ENCODE assay signal across 8 cellular contexts in genomic region chr14:20413785-20414117, GRCh38. TPM values are rescaled to one million over a fixed set of nuclear protein-coding genes. Genes with fewer than 3 reads are reported as not detected.
A peak's percentile ranks its signal among the peaks of the same experiment; 100 is the strongest.
DNase-seq lines count a peak whose midpoint lies in the region; ATAC-seq and TF ChIP-seq lines count a peak whose summit lies in the region.

No MANE protein-coding gene starts in this region.

- H3K4me1 ChIP-seq in HEK293 (ENCODE audit: control insufficient read depth, insufficient read depth, low read length): peaks cover 16% of the 10 kb centered on the region
- peaks cover 37% of the 10 kb centered on the region for H3K4me1 ChIP-seq in PC-3 (ENCODE audit: insufficient read depth, low read length)
- H3K4me1 ChIP-seq in liver (ENCODE audit: control insufficient read depth in 4 of 4, insufficient read depth in 4 of 4, low read length in 3 of 4): peaks cover 0 to 14% (median 8%) of the 10 kb centered on the region in 4 donors
- peaks cover 11% of the 10 kb centered on the region for H3K4me1 ChIP-seq in testis

- H3K9me3 ChIP-seq in HEK293 (ENCODE audit: control insufficient read depth, insufficient read depth, low read depth, low read length) (no peaks in the 10 kb centered on the region), PC-3 (ENCODE audit: low read length) (no peaks in the 10 kb centered on the region), liver (ENCODE audit: control insufficient read depth in 4 of 4, low read length in 3 of 4) (no peaks in the 10 kb centered on the region), testis (no peaks in the 10 kb centered on the region)

- peaks cover 3% of the 10 kb centered on the region for H3F3A ChIP-seq in PC-3 (ENCODE audit: low read length, unreplicated experiment)

- DNase-seq in PC-3: peak; percentile 17
- peak; percentile 26 for DNase-seq in central memory CD4-positive, alpha-beta T cell
- peak; percentile 30 for DNase-seq in testis
- no peak for DNase-seq in NK-92 (lab: John Stamatoyannopoulos, UW; ENCODE audit: unreplicated experiment)
- DNase-seq in iPS-NIHi11 (ENCODE audit: low spot score): no peak

- peak overlapping the region; percentile 99 for H2AFZ ChIP-seq in PC-3 (ENCODE audit: low read length)

- no peak for TF ChIP-seq CTCF in HEK293 (tag by site-specific recombination; IDR thresholded peaks at IDR 0.05)
- TF ChIP-seq CTCF in PC-3 (conservative IDR thresholded peaks at IDR 0.05; ENCODE audit: low read depth, low read length): no peak
- TF ChIP-seq CTCF in liver (IDR thresholded peaks at IDR 0.05; ENCODE audit: low read depth, low read length, missing input control): no peak
- TF ChIP-seq CTCF in testis (IDR thresholded peaks at IDR 0.05): no peak

- intact Hi-C loops in PC-3 (cut with micrococcal nuclease) (loop anchor here (1.0 to 5.0 kb wide), 5 partner anchors 12 to 199 kb away; partner anchors contain the start of genes APEX1 and PARP2), testis (cut with DNase I; ENCODE audit: low total_unique reads) (no loop called here)

- no peak for TF ChIP-seq POLR2A in testis (IDR thresholded peaks at IDR 0.05)

- no peaks in the 10 kb centered on the region for H4K20me1 ChIP-seq in PC-3 (ENCODE audit: low read length)

- ATAC-seq in PC-3: peak; percentile 3; the same call in 1 of the 2 replicates

- H3K27me3 ChIP-seq in PC-3 (ENCODE audit: low read length) (no peaks in the 10 kb centered on the region), liver (ENCODE audit: control insufficient read depth in 4 of 4, insufficient read depth in 4 of 4, low read length in 3 of 4) (no peaks in the 10 kb centered on the region), testis (no peaks in the 10 kb centered on the region)

- WGBS in liver: 4% methylated on average over 8 of the region's 8 CpGs
- 0 to 3% methylated on average over 8 of the region's 8 CpGs for WGBS in testis, 2 donors

- CTCF ChIA-PET in HEK293 (lab: Yijun Ruan, JAX) (interaction anchor here (0.5 to 2.8 kb wide), 9 partner anchors 9 to 743 kb away, joined by 3 to 21 read pairs (median 4); partner anchors contain the start of gene PIP4P1), PC-3 (lab: Charles Lee) (no interaction called here)

- H3K4me3 ChIP-seq in GM08714 (ENCODE audit: low read length) (peak overlapping the region; percentile 73), HEK293 (ENCODE audit: low read depth, low read length) (peak overlapping the region; percentile 85), PC-3 (ENCODE audit: low read length) (peak overlapping the region; percentile 98), liver (ENCODE audit: low read depth in 1 of 3, low read length in 3 of 3) (peak overlapping the region; percentile 71 to 76 (median 75)), testis (peak overlapping the region; percentile 79 to 83)

- no peak for TF ChIP-seq RAD21 in liver (IDR thresholded peaks at IDR 0.05)

- H3K4me2 ChIP-seq in PC-3 (ENCODE audit: low read length): peak overlapping the region; percentile 98

- H3K9ac ChIP-seq in PC-3 (ENCODE audit: low read length): peak overlapping the region; percentile 90
- H3K9ac ChIP-seq in liver (ENCODE audit: low read depth in 1 of 2, low read length in 2 of 2): peak overlapping the region; percentile 51 to 77

- BruUV-seq in PC-3 (replicated peaks; lab: Mats Ljungman, UMichigan): TSS peak; percentile 86

- H3K27ac ChIP-seq in HEK293 (ENCODE audit: extremely low read depth, low read depth, low read length): peak overlapping the region; percentile 79
- peak overlapping the region; percentile 93 for H3K27ac ChIP-seq in PC-3 (ENCODE audit: low read length)
- peak overlapping the region; percentile 78 to 92 for H3K27ac ChIP-seq in liver (ENCODE audit: low read depth in 1 of 2, low read length in 2 of 2)
- peak overlapping the region; percentile 86 to 96 for H3K27ac ChIP-seq in testis

- H3K36me3 ChIP-seq in HEK293 (ENCODE audit: control insufficient read depth in 2 of 2, insufficient read depth in 1 of 2, low read length in 2 of 2) (no peaks in the 10 kb centered on the region), PC-3 (ENCODE audit: low read depth, low read length) (no peaks in the 10 kb centered on the region), liver (ENCODE audit: control insufficient read depth in 4 of 4, insufficient read depth in 3 of 4, low read depth in 1 of 4, low read length in 3 of 4) (no peaks in the 10 kb centered on the region), testis (ENCODE audit: low read depth, missing control alignments) (no peaks in the 10 kb centered on the region)

- no peaks in the 10 kb centered on the region for H3K9me2 ChIP-seq in PC-3 (replicated peaks; ENCODE audit: low read length)

- POLR2A ChIA-PET in HEK293 (lab: Yijun Ruan, JAX) (interaction anchor here (1.1 to 3.1 kb wide), 9 partner anchors 9 to 196 kb away, joined by 3 to 32 read pairs (median 5); partner anchors contain the start of genes APEX1, OSGEP, PARP2 and PIP4P1), PC-3 (lab: Charles Lee; ENCODE audit: unreplicated experiment) (interaction anchor here (0.8 kb wide), 1 partner anchor 42 kb away, joined by 3 read pairs; the partner anchor contains the start of genes APEX1 and OSGEP)

- H3K79me2 ChIP-seq in PC-3 (ENCODE audit: low read length): peaks cover 8% of the 10 kb centered on the region; the same call in 1 of the 2 replicates

TF ChIP-seq in HEK293, 187 proteins besides CTCF, POLR2A, EP300 and RAD21:
- no peak for TF ChIP-seq MEIS1 (CRISPR knock-in tag; IDR thresholded peaks at IDR 0.05; ENCODE audit: borderline replicate concordance)
- no peak for TF ChIP-seq ZNF324 (tag by site-specific recombination; IDR thresholded peaks at IDR 0.05)
- TF ChIP-seq ZBTB17 (tag by site-specific recombination; IDR thresholded peaks at IDR 0.05): peak; percentile 22
- TF ChIP-seq OVOL3 (tag by site-specific recombination; IDR thresholded peaks at IDR 0.05): no peak
- peak; percentile 90 for TF ChIP-seq SCRT2 (tag by site-specific recombination; IDR thresholded peaks at IDR 0.05)
- TF ChIP-seq ZNF114 (tag by site-specific recombination; IDR thresholded peaks at IDR 0.05): no peak

TF ChIP-seq in liver, 16 proteins besides CTCF, POLR2A, EP300 and RAD21:
- no peak for TF ChIP-seq ATF3 (IDR thresholded peaks at IDR 0.05)
- no peak for TF ChIP-seq HNF4G (IDR thresholded peaks at IDR 0.05)
- TF ChIP-seq RXRA (IDR thresholded peaks at IDR 0.05): peak in 1 of 2 donors; percentile 19

RNA-seq across cellular contexts. Expression of gene TEP1, which starts 0.5 kb away (rescaled TPM):
- total RNA-seq in PC-3 (2014; rRNA removed): 8.9 and 11.7 TPM in 2 replicates
- 10 to 100 TPM in 1 of 2 donors, 1 to 10 TPM in 1; 8.7 to 20.7 TPM for total RNA-seq in liver
- 1 to 10 TPM; 3.9 to 6.5 TPM for polyA plus RNA-seq in liver
- total RNA-seq in testis: 10 to 100 TPM; 16.5 to 19.1 TPM
- polyA plus RNA-seq in testis (ENCODE audit: insufficient read depth, low read depth, low replicate concordance): 11.6 TPM

RNA-seq across cellular contexts. Expression of gene KLHL33, which starts 22.2 kb away (rescaled TPM):
- total RNA-seq in PC-3 (2014; rRNA removed) (0.17 TPM in 1 of 2 replicates, not detected in the other), liver (under 1 TPM; 0.17 to 0.23 TPM), testis (1 to 10 TPM; 1.2 to 1.6 TPM)
- polyA plus RNA-seq in liver (under 1 TPM; 0.06 to 0.14 TPM), testis (ENCODE audit: insufficient read depth, low read depth, low replicate concordance) (0.67 TPM)

RNA-seq across cellular contexts. Expression of gene OSGEP, which starts 40.9 kb away (rescaled TPM):
- total RNA-seq in PC-3 (2014; rRNA removed) (57.7 and 64.1 TPM in 2 replicates), liver (10 to 100 TPM; 29.0 to 39.0 TPM), testis (10 to 100 TPM; 47.2 to 58.8 TPM)
- polyA plus RNA-seq in liver (10 to 100 TPM; 18.1 to 20.5 TPM), testis (ENCODE audit: insufficient read depth, low read depth, low replicate concordance) (19.9 TPM)

RNA-seq across cellular contexts. Expression of gene APEX1, which starts 41.3 kb away (rescaled TPM):
- 147 and 189 TPM in 2 replicates for total RNA-seq in PC-3 (2014; rRNA removed)
- 10 to 100 TPM; 32.4 to 43.2 TPM for total RNA-seq in liver
- 10 to 100 TPM; 50.3 to 64.5 TPM for polyA plus RNA-seq in liver
- total RNA-seq in testis: 10 to 100 TPM; 56.7 to 76.2 TPM
- 67.8 TPM for polyA plus RNA-seq in testis (ENCODE audit: insufficient read depth, low read depth, low replicate concordance)

RNA-seq across cellular contexts. Expression of gene PIP4P1, which starts 47.5 kb away (rescaled TPM):
- total RNA-seq in PC-3 (2014; rRNA removed) (32.9 and 35.2 TPM in 2 replicates), liver (10 to 100 TPM; 14.1 to 14.6 TPM), testis (10 to 100 TPM; 33.4 to 38.8 TPM)
- polyA plus RNA-seq in liver (10 to 100 TPM; 13.2 to 14.9 TPM), testis (ENCODE audit: insufficient read depth, low read depth, low replicate concordance) (50.8 TPM)

Comparison
In these comparisons a context has a peak if more than half of its experiments do, and no peak if none do; other contexts are left out.
1. DNase-seq: peak in PC-3 (single experiment), central memory CD4-positive, alpha-beta T cell (single experiment) and testis (single experiment); none in NK-92 (single experiment) and iPS-NIHi11 (single experiment).
2. Peak in every context shown above with its lines, with median percentiles within 50 percentile points of each other: H3K4me3 ChIP-seq and H3K27ac ChIP-seq.